In genomic region chr11:25702417-25702816, GRCh38 we compare ENCODE assay signal across 19 cellular contexts.
DNase-seq lines count a peak whose midpoint lies in the region; ATAC-seq and TF ChIP-seq lines count a peak whose summit lies in the region.
"Had no signal": no experiment of that assay in that cellular context is flagged by ENCODE, and none has a peak within 500 bp of the region (broad histone marks: within the 10 kb centered on the region; RNA-seq: fewer than 3 reads in every experiment).

No MANE protein-coding gene starts in this region.

- intact Hi-C loops in A673 (cut with micrococcal nuclease; ENCODE audit: unreplicated experiment), result no loop called here

- H3K36me3 Mint-ChIP-seq in WTC11, result no peaks in the 10 kb centered on the region
- no peaks in the 10 kb centered on the region for H3K36me3 Mint-ChIP-seq in nephron progenitor cell (ENCODE audit: low read depth)
- H3K36me3 Mint-ChIP-seq: CD14-positive monocyte; CD4-positive, alpha-beta memory T cell had no signal

- no peak overlapping the region for H3K27ac Mint-ChIP-seq in WTC11
- H3K27ac Mint-ChIP-seq in nephron progenitor cell, result no peak overlapping the region
- H3K27ac Mint-ChIP-seq: CD14-positive monocyte; CD4-positive, alpha-beta memory T cell; HFFc6 had no signal

- TF ChIP-seq CTCF in epithelial cell of proximal tubule (conservative IDR thresholded peaks at IDR 0.05; ENCODE audit: low read depth, low read length), result no peak
- TF ChIP-seq CTCF in WTC11 (IDR thresholded peaks at IDR 0.05), result no peak
- no peak for TF ChIP-seq CTCF in A673 (conservative IDR thresholded peaks at IDR 0.05; ENCODE audit: low read depth, low read length)
- TF ChIP-seq CTCF in nephron progenitor cell (IDR thresholded peaks at IDR 0.05), result no peak

- H3K36me3 ChIP-seq in A673 (ENCODE audit: insufficient read depth, low read length, poor library complexity, severe bottlenecking), result no peaks in the 10 kb centered on the region
- H3K36me3 ChIP-seq: BLaER1 had no signal

- CTCF ChIA-PET in WTC11 (lab: Charles Lee) (no interaction called here), A673 (lab: Charles Lee) (no interaction called here)

- H3K27me3 Mint-ChIP-seq in WTC11 (ENCODE audit: low read depth) (no peaks in the 10 kb centered on the region), nephron progenitor cell (ENCODE audit: low read depth, poor library complexity) (no peaks in the 10 kb centered on the region)
- H3K27me3 Mint-ChIP-seq: CD4-positive, alpha-beta memory T cell had no signal

- no peak overlapping the region for H3K27ac ChIP-seq in A673 (ENCODE audit: low read depth, low read length, poor library complexity, severe bottlenecking)
- H3K27ac ChIP-seq: 22Rv1, A549, BLaER1, GM23248 had no signal

- no peaks in the 10 kb centered on the region for H3K9me3 ChIP-seq in A673 (ENCODE audit: low read depth, low read length, poor library complexity, severe bottlenecking)
- H3K9me3 ChIP-seq: A549, BLaER1 had no signal

- H3K4me1 Mint-ChIP-seq in WTC11 (peaks cover 6% of the 10 kb centered on the region), nephron progenitor cell (peaks cover 9% of the 10 kb centered on the region)
- H3K4me1 Mint-ChIP-seq: CD14-positive monocyte; CD4-positive, alpha-beta memory T cell had no signal

- POLR2A ChIA-PET in WTC11 (lab: Charles Lee) (no interaction called here), A673 (lab: Charles Lee; ENCODE audit: low non-redundant PET) (no interaction called here)

- H3K4me3 ChIP-seq in epithelial cell of proximal tubule (ENCODE audit: low read depth, low read length) (no peak overlapping the region), A673 (ENCODE audit: low read depth, low read length, poor library complexity, severe bottlenecking) (no peak overlapping the region)
- H3K4me3 ChIP-seq: A549, BLaER1, GM23248 had no signal

- H3K4me3 Mint-ChIP-seq in WTC11, result no peak overlapping the region
- H3K4me3 Mint-ChIP-seq in nephron progenitor cell, result no peak overlapping the region
- H3K4me3 Mint-ChIP-seq: CD14-positive monocyte; CD4-positive, alpha-beta memory T cell; HFFc6 had no signal

- no peaks in the 10 kb centered on the region for H3K27me3 ChIP-seq in A673 (replicated peaks; ENCODE audit: insufficient read depth, low read depth, low read length, poor library complexity)
- H3K27me3 ChIP-seq: BLaER1 had no signal

- H3K4me1 ChIP-seq in A673 (ENCODE audit: insufficient read depth, low read length, poor library complexity, severe bottlenecking), result no peaks in the 10 kb centered on the region
- H3K4me1 ChIP-seq: A549, BLaER1 had no signal

- H3K9me3 Mint-ChIP-seq in WTC11, result no peaks in the 10 kb centered on the region
- H3K9me3 Mint-ChIP-seq in nephron progenitor cell, result no peaks in the 10 kb centered on the region

- DNase-seq in DMS53 (lab: John Stamatoyannopoulos, UW) (peak; percentile 4), DMS53 treated with DMSO at 0.1 percent for 48 hours (lab: John Stamatoyannopoulos, UW; ENCODE audit: unreplicated experiment) (no peak), epithelial cell of proximal tubule (ENCODE audit: low read depth) (peak; percentile 15), kidney glomerular epithelial cell (lab: John Stamatoyannopoulos, UW) (peak; percentile 43), WTC11 (ENCODE audit: low spot score) (no peak), A673 (ENCODE audit: low spot score) (no peak), nephron progenitor cell (no peak)
- DNase-seq: CD4-positive, alpha-beta memory T cell; DMS153; DND-41; EL; GM23248; HCEC 1CT; HFFc6 had no signal

- ATAC-seq in WTC11, result no peak
- no peak for ATAC-seq in HG03108 (IDR thresholded peaks at IDR 0.05; ENCODE audit: unreplicated experiment)
- ATAC-seq: A549 had no signal

- no TSS peak for BruUV-seq in A673 (replicated peaks; lab: Mats Ljungman, UMichigan)

TF ChIP-seq in WTC11, 78 proteins besides CTCF, POLR2A, EP300 and RAD21:
- TF ChIP-seq TP53 (CRISPR knock-in tag; IDR thresholded peaks at IDR 0.05) (no peak), KAT7 (CRISPR knock-in tag; IDR thresholded peaks at IDR 0.05; ENCODE audit: borderline replicate concordance) (no peak), ZNF671 (CRISPR knock-in tag; IDR thresholded peaks at IDR 0.05) (no peak), NFYB (CRISPR knock-in tag; conservative IDR thresholded peaks at IDR 0.05; ENCODE audit: low read depth) (no peak), ZNF219 (CRISPR knock-in tag; IDR thresholded peaks at IDR 0.05; ENCODE audit: borderline replicate concordance) (no peak), MAX (CRISPR knock-in tag; IDR thresholded peaks at IDR 0.05) (no peak), GABPB1 (CRISPR knock-in tag; IDR thresholded peaks at IDR 0.05) (no peak), TEAD4 (CRISPR knock-in tag; IDR thresholded peaks at IDR 0.05) (no peak), EMX1 (CRISPR knock-in tag; IDR thresholded peaks at IDR 0.05) (no peak), NR2C2 (CRISPR knock-in tag; IDR thresholded peaks at IDR 0.05) (no peak), AFF4 (CRISPR knock-in tag; IDR thresholded peaks at IDR 0.05; ENCODE audit: borderline replicate concordance) (no peak), PREB (CRISPR knock-in tag; IDR thresholded peaks at IDR 0.05; ENCODE audit: borderline replicate concordance) (no peak), ARID4B (CRISPR knock-in tag; IDR thresholded peaks at IDR 0.05; ENCODE audit: borderline replicate concordance) (no peak), SMAD3 (CRISPR knock-in tag; IDR thresholded peaks at IDR 0.05; ENCODE audit: borderline replicate concordance) (no peak)
TF ChIP-seq in WTC11: peak in this region for 0.

Comparison
In these comparisons a context has a peak if more than half of its experiments do, and no peak if none do; other contexts are left out.
1. DNase-seq: peak in DMS53 (single experiment), epithelial cell of proximal tubule (single experiment) and kidney glomerular epithelial cell (single experiment); none in DMS53 treated with DMSO at 0.1 percent for 48 hours (single experiment), WTC11 (single experiment), A673 (single experiment) and nephron progenitor cell (single experiment).